Comparison of ENCODE assay signal across 2 cellular contexts in the genomic region with DNA sequence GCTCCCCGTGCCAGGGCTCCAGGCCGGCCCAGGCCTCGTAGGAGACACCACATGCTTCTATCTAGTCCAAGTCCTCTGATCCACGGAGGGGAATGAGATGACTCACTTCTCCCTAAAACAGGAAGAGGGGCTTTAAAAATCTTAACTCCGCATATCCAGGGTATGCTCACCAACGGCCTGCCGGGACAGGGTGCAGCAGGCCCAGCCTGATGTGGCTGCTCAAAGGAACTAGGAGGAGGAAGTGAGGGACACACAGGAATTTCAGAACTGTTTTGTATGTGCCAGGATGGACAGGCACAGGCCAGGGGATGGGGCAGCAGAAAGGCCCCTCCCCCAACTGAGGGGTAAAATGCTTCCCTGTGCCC.
TF ChIP-seq lines count a peak whose summit lies in the region.

No MANE protein-coding gene starts in this region.

TF ChIP-seq in GM23338, 12 proteins besides CTCF, POLR2A, EP300 and RAD21 (continued from another document):
- TF ChIP-seq, protein P1, sequence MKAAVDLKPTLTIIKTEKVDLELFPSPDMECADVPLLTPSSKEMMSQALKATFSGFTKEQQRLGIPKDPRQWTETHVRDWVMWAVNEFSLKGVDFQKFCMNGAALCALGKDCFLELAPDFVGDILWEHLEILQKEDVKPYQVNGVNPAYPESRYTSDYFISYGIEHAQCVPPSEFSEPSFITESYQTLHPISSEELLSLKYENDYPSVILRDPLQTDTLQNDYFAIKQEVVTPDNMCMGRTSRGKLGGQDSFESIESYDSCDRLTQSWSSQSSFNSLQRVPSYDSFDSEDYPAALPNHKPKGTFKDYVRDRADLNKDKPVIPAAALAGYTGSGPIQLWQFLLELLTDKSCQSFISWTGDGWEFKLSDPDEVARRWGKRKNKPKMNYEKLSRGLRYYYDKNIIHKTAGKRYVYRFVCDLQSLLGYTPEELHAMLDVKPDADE (IDR thresholded peaks at IDR 0.05): no peak
TF ChIP-seq in GM23338: peak in this region for 0.

TF ChIP-seq in WTC11, 78 proteins besides CTCF, POLR2A, EP300 and RAD21 (continued from another document):
- TF ChIP-seq, protein P2, sequence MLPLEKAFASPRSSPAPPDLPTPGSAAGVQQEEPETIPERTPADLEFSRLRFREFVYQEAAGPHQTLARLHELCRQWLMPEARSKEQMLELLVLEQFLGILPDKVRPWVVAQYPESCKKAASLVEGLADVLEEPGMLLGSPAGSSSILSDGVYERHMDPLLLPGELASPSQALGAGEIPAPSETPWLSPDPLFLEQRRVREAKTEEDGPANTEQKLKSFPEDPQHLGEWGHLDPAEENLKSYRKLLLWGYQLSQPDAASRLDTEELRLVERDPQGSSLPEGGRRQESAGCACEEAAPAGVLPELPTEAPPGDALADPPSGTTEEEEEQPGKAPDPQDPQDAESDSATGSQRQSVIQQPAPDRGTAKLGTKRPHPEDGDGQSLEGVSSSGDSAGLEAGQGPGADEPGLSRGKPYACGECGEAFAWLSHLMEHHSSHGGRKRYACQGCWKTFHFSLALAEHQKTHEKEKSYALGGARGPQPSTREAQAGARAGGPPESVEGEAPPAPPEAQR (CRISPR knock-in tag; IDR thresholded peaks at IDR 0.05): no peak
